Comparison of ENCODE assay signal across 16 cellular contexts in the genomic region with DNA sequence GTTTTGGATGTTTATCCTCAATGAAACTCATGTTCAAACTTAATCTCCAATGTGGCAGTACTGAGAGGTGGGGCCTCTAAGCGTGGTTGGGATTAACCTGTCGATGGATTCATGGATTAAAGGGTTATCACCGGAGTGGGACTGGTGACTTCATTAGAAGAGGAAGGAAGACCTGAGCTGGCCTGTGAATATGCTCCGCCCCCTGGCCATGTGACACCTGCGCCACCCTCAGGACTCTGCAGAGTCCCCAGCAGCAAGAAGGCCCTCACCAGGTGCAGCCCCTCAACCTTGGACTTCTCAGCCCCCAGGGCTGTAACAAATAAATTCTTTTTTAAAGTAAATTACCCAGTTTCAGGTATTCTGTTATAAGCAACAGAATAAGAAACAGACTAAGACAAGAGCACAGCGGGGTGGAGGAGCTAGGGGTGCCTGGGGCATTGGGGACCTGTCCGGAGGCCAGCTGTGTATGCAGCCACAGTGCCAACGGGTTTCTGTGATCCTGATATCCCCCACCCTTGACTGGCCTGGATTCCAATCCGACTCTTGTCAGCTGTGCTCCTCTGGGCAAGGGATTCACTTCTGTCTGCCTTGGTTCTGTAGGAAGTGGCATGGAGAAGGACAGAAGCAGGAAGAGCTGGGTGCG.
"Had no signal": no experiment of that assay in that cellular context is flagged by ENCODE, and none has a peak within 500 bp of the region (broad histone marks: within the 10 kb centered on the region; RNA-seq: fewer than 3 reads in every experiment).

No MANE protein-coding gene starts in this region.

- H3K4me3 Mint-ChIP-seq: effector memory CD8-positive, alpha-beta T cell; stimulated activated effector memory CD8-positive, alpha-beta T cell treated with anti-CD3 and anti-CD28 coated beads, Interleukin-12 subunit alpha, Interleukin-12 subunit beta, amount 100 ng/mL, for 72 hours had no signal

- H3K27me3 ChIP-seq: adrenal gland, gastrocnemius medialis, transverse colon had no signal

- H3K36me3 ChIP-seq: adrenal gland, gastrocnemius medialis, transverse colon had no signal

- DNase-seq: activated CD4-positive, alpha-beta T cell treated with anti-CD3 and anti-CD28 coated beads for 48 hours; activated naive CD4-positive, alpha-beta T cell treated with anti-CD3 and anti-CD28 coated beads, Interleukin-2, amount 50 U/mL, for 16 hours; activated T-cell treated with anti-CD3 and anti-CD28 coated beads, Interleukin-2, amount 50 U/mL, for 1 hour; adrenal gland; effector memory CD8-positive, alpha-beta T cell; gastrocnemius medialis; kidney glomerular epithelial cell; nucleus accumbens; right cardiac atrium; T-helper 9 cell; transverse colon had no signal

- H3K9me3 Mint-ChIP-seq: effector memory CD8-positive, alpha-beta T cell; stimulated activated effector memory CD8-positive, alpha-beta T cell treated with anti-CD3 and anti-CD28 coated beads, Interleukin-12 subunit alpha, Interleukin-12 subunit beta, amount 100 ng/mL, for 72 hours had no signal

- H3K27me3 Mint-ChIP-seq: effector memory CD8-positive, alpha-beta T cell; progenitor cell of endocrine pancreas had no signal

- H3K27ac ChIP-seq: adrenal gland, coronary artery, epithelial cell of prostate, gastrocnemius medialis, transverse colon had no signal

- H3K4me3 ChIP-seq: adrenal gland, coronary artery, gastrocnemius medialis, smooth muscle cell, transverse colon had no signal

- H3K4me2 ChIP-seq: smooth muscle cell had no signal

- ATAC-seq: effector memory CD8-positive, alpha-beta T cell; gastrocnemius medialis; right cardiac atrium; stimulated activated effector memory CD8-positive, alpha-beta T cell treated with anti-CD3 and anti-CD28 coated beads, Interleukin-12 subunit alpha, Interleukin-12 subunit beta, amount 100 ng/mL, for 72 hours had no signal

- H3K9me3 ChIP-seq: adrenal gland, gastrocnemius medialis, transverse colon had no signal
